In the genomic region with DNA sequence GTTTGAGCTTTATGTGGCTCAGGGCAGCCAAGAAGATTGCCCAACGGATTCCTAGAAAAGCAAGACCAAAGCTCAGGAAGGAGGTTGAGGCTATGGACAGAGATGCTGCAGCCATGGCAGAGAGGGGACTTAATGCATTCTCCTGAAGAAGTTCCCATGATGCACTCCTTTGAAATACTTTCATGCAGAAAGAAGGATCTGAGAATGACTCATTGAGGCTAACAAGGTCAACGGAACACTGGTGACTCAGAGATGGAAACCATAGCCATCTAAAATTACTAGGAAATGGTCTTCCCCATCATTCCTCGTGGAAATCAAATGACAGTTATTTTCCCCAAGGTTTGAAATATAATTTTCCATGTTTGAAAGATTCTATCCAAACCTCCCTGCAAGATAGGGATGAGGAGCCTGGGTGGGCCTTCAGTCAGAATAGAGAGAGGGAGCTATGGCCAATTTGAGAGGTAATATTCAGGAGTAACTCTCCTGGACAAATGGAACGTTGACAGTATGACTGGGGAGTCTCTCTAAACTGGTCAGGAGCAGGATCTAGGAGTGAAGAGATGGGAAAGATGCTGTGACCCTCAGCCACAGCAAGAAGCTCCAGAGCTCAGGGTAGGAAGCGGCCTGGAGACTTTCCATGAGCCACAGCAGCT, we compare ENCODE assay signal across 9 cellular contexts.
DNase-seq lines count a peak whose midpoint lies in the region; ATAC-seq, FAIRE-seq and TF ChIP-seq lines count a peak whose summit lies in the region.
"Had no signal": no experiment of that assay in that cellular context is flagged by ENCODE, and none has a peak within 500 bp of the region (broad histone marks: within the 10 kb centered on the region; RNA-seq: fewer than 3 reads in every experiment).

No MANE protein-coding gene starts in this region.

- TF ChIP-seq POLR2A in H54 (IDR thresholded peaks at IDR 0.05; ENCODE audit: low read depth, low read length): no peak

- ATAC-seq in SK-N-SH treated with all-trans-retinoic acid at 6 μM for 48 hours (peak; percentile 89), HG02678 (IDR thresholded peaks at IDR 0.05; ENCODE audit: unreplicated experiment) (no peak)

- peak; percentile 85 for FAIRE-seq in H54 (lab: Jason Lieb, UNC)

- DNase-seq in ELR (ENCODE audit: low read depth) (peak; percentile 84), H54 (ENCODE audit: insufficient read length, low spot score) (peak; percentile 72), iris pigment epithelial cell (ENCODE audit: low read depth) (peak; percentile 84), DMS 273 treated with DMSO at 0.1 percent for 48 hours (lab: John Stamatoyannopoulos, UW) (no peak), NCI-H1436 treated with DMSO at 0.1 percent for 48 hours (lab: John Stamatoyannopoulos, UW) (no peak), NCI-H1930 (lab: John Stamatoyannopoulos, UW) (no peak)
- DNase-seq: activated CD8-positive, alpha-beta memory T cell treated with anti-CD3 and anti-CD28 coated beads for 24 hours had no signal

TF ChIP-seq in SK-N-SH treated with all-trans-retinoic acid at 6 μM for 48 hours, 23 proteins besides CTCF, POLR2A, EP300 and RAD21:
- TF ChIP-seq ESRRG (CRISPR knock-in tag; IDR thresholded peaks at IDR 0.05): no peak
- no peak for TF ChIP-seq ZFP3 (CRISPR knock-in tag; IDR thresholded peaks at IDR 0.05)
- TF ChIP-seq ARNTL (CRISPR knock-in tag; IDR thresholded peaks at IDR 0.05; ENCODE audit: borderline replicate concordance, low read depth): no peak
- no peak for TF ChIP-seq TOX (CRISPR knock-in tag; IDR thresholded peaks at IDR 0.05; ENCODE audit: borderline replicate concordance)
- no peak for TF ChIP-seq ZNF565 (CRISPR knock-in tag; conservative IDR thresholded peaks at IDR 0.05; ENCODE audit: low read depth)
- no peak for TF ChIP-seq SNAI2 (CRISPR knock-in tag; IDR thresholded peaks at IDR 0.05)
- TF ChIP-seq TCF4 (CRISPR knock-in tag; IDR thresholded peaks at IDR 0.05; ENCODE audit: borderline replicate concordance): no peak
- TF ChIP-seq BACH2 (CRISPR knock-in tag; IDR thresholded peaks at IDR 0.05; ENCODE audit: borderline replicate concordance): no peak
- no peak for TF ChIP-seq ZNF70 (CRISPR knock-in tag; IDR thresholded peaks at IDR 0.05)
- TF ChIP-seq, protein P1, sequence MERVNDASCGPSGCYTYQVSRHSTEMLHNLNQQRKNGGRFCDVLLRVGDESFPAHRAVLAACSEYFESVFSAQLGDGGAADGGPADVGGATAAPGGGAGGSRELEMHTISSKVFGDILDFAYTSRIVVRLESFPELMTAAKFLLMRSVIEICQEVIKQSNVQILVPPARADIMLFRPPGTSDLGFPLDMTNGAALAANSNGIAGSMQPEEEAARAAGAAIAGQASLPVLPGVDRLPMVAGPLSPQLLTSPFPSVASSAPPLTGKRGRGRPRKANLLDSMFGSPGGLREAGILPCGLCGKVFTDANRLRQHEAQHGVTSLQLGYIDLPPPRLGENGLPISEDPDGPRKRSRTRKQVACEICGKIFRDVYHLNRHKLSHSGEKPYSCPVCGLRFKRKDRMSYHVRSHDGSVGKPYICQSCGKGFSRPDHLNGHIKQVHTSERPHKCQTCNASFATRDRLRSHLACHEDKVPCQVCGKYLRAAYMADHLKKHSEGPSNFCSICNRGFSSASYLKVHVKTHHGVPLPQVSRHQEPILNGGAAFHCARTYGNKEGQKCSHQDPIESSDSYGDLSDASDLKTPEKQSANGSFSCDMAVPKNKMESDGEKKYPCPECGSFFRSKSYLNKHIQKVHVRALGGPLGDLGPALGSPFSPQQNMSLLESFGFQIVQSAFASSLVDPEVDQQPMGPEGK (CRISPR knock-in tag; IDR thresholded peaks at IDR 0.05; ENCODE audit: borderline replicate concordance): no peak
- TF ChIP-seq ZNF8 (CRISPR knock-in tag; IDR thresholded peaks at IDR 0.05): no peak
- TF ChIP-seq CSDC2 (CRISPR knock-in tag; IDR thresholded peaks at IDR 0.05): no peak
- no peak for TF ChIP-seq ISL1 (CRISPR knock-in tag; IDR thresholded peaks at IDR 0.05)
- no peak for TF ChIP-seq ZFP30 (CRISPR knock-in tag; IDR thresholded peaks at IDR 0.05)

Comparison
In these comparisons a context has a peak if more than half of its experiments do, and no peak if none do; other contexts are left out.
1. DNase-seq: peak in ELR (single experiment), H54 (single experiment) and iris pigment epithelial cell (single experiment); none in DMS 273 treated with DMSO at 0.1 percent for 48 hours (single experiment), NCI-H1436 treated with DMSO at 0.1 percent for 48 hours (single experiment) and NCI-H1930 (0 of 2).